Comparison of ENCODE assay signal across 11 cellular contexts in the genomic region with DNA sequence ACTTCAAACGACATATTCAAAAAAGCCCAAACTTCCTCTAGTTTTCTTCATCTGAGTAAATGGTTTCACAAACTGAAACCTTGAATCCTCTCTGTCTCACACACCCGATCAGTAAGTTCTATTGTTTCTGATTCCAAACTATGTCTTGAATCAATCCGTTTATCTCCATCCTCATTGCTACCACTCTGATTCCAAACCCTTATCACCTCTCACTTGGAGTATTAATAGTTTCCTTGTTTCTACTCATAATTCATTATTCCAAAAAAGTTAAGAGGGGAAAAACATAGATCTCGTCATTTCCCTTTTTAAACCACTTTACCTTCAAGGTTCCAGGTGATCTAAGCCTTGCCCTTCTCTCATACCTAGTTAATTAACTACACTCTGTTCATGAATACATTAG. TPM values are rescaled to one million over a fixed set of nuclear protein-coding genes. Genes with fewer than 3 reads are reported as not detected.
DNase-seq lines count a peak whose midpoint lies in the region; ATAC-seq, FAIRE-seq and TF ChIP-seq lines count a peak whose summit lies in the region.
"Had no signal": no experiment of that assay in that cellular context is flagged by ENCODE, and none has a peak within 500 bp of the region (broad histone marks: within the 10 kb centered on the region; RNA-seq: fewer than 3 reads in every experiment).

No MANE protein-coding gene starts in this region.

- H3K4me3 Mint-ChIP-seq in Caco-2 (ENCODE audit: unreplicated experiment), result peak overlapping the region; percentile 100
- H3K4me3 Mint-ChIP-seq in activated CD8-positive, alpha-beta T cell treated with anti-CD3 and anti-CD28 coated beads, Interleukin-2, amount 10 ng/mL, durations not matched to agents 7 days and 5 days, result peak overlapping the region; percentile 80
- peak overlapping the region; percentile 100 for H3K4me3 Mint-ChIP-seq in natural killer cell

- TF ChIP-seq RAD21 in HCT116 (IDR thresholded peaks at IDR 0.05; ENCODE audit: low read depth), result no peak

- H3K27ac Mint-ChIP-seq in Caco-2 (ENCODE audit: unreplicated experiment) (no peak overlapping the region), natural killer cell (no peak overlapping the region)
- H3K27ac Mint-ChIP-seq in activated CD8-positive, alpha-beta T cell treated with anti-CD3 and anti-CD28 coated beads, Interleukin-2, amount 10 ng/mL, durations not matched to agents 7 days and 5 days, result peak overlapping the region; percentile 85

- H3K9me3 Mint-ChIP-seq in Caco-2 (ENCODE audit: unreplicated experiment) (no peaks in the 10 kb centered on the region), natural killer cell (no peaks in the 10 kb centered on the region)
- H3K9me3 Mint-ChIP-seq in activated CD8-positive, alpha-beta T cell treated with anti-CD3 and anti-CD28 coated beads, Interleukin-2, amount 10 ng/mL, durations not matched to agents 7 days and 5 days (ENCODE audit: insufficient read depth), result no peaks in the 10 kb centered on the region

- H3K4me1 ChIP-seq in Caco-2, result peaks cover 6% of the 10 kb centered on the region
- peaks cover 4 to 12% of the 10 kb centered on the region in 2 experiments; a peak in 3 of 4 replicates for H3K4me1 ChIP-seq in HCT116 (ENCODE audit: control insufficient read depth in 1 of 2, insufficient read depth in 2 of 2, low read length in 2 of 2)
- H3K4me1 ChIP-seq in lower lobe of right lung, result peaks cover 18% of the 10 kb centered on the region

- no peaks in the 10 kb centered on the region for H3K27me3 Mint-ChIP-seq in Caco-2 (ENCODE audit: insufficient read depth, unreplicated experiment)
- no peaks in the 10 kb centered on the region for H3K27me3 Mint-ChIP-seq in activated CD8-positive, alpha-beta T cell treated with anti-CD3 and anti-CD28 coated beads, Interleukin-2, amount 10 ng/mL, durations not matched to agents 7 days and 5 days (ENCODE audit: low read depth)
- H3K27me3 Mint-ChIP-seq in natural killer cell (ENCODE audit: low read depth in 2 of 2), result no peaks in the 10 kb centered on the region

- H4K20me1 ChIP-seq in HCT116 (ENCODE audit: insufficient read depth), result no peaks in the 10 kb centered on the region

- POLR2A ChIA-PET in Caco-2 (lab: Charles Lee) (no interaction called here), HCT116 (lab: Charles Lee) (no interaction called here)
- POLR2A ChIA-PET in activated CD8-positive, alpha-beta T cell treated with anti-CD3 and anti-CD28 coated beads, Interleukin-2, amount 10 ng/mL, durations not matched to agents 7 days and 5 days (lab: Charles Lee), result interaction anchor here (0.6 to 2.2 kb wide), 5 partner anchors 95 to 301 kb away, joined by 3 to 26 read pairs (median 3); partner anchors contain the start of genes F5 and SCYL3

- RAD21 ChIA-PET in HCT116 (lab: Charles Lee; ENCODE audit: low non-redundant PET in 1 of 2, low total read pairs in 2 of 2, uncharacterized antibody in 2 of 2, unreplicated experiment in 2 of 2), result no interaction called here

- H3K36me3 Mint-ChIP-seq in Caco-2 (ENCODE audit: insufficient read depth, unreplicated experiment) (peaks cover 15% of the 10 kb centered on the region), natural killer cell (no peaks in the 10 kb centered on the region)
- peaks cover 58% of the 10 kb centered on the region for H3K36me3 Mint-ChIP-seq in activated CD8-positive, alpha-beta T cell treated with anti-CD3 and anti-CD28 coated beads, Interleukin-2, amount 10 ng/mL, durations not matched to agents 7 days and 5 days (ENCODE audit: low read depth)

- ATAC-seq in HCT116 (no peak), natural killer cell (no peak), GM19397 (IDR thresholded peaks at IDR 0.05; ENCODE audit: unreplicated experiment) (no peak), lower lobe of right lung (no peak)
- ATAC-seq in activated CD8-positive, alpha-beta T cell treated with anti-CD3 and anti-CD28 coated beads, Interleukin-2, amount 10 ng/mL, durations not matched to agents 7 days and 5 days, result no peak
- ATAC-seq: left ventricle myocardium superior, upper lobe of right lung had no signal

- H3K4me3 ChIP-seq in Caco-2 (ENCODE audit: low read depth, low read length) (no peak overlapping the region), HCT116 (replicated peaks in 1 of 2; ENCODE audit: low read depth in 1 of 2, low read length in 2 of 2) (peak overlapping the region in 1 of 2 experiments; percentile 79; a peak in 1 of 4 replicates), lower lobe of right lung (no peak overlapping the region)
- H3K4me3 ChIP-seq: upper lobe of right lung had no signal

- peaks cover 6% of the 10 kb centered on the region for H3K4me1 Mint-ChIP-seq in Caco-2 (ENCODE audit: low read depth, unreplicated experiment)
- H3K4me1 Mint-ChIP-seq in activated CD8-positive, alpha-beta T cell treated with anti-CD3 and anti-CD28 coated beads, Interleukin-2, amount 10 ng/mL, durations not matched to agents 7 days and 5 days (ENCODE audit: low read depth), result peaks cover 57% of the 10 kb centered on the region
- peaks cover 35 to 44% of the 10 kb centered on the region in 2 donors for H3K4me1 Mint-ChIP-seq in natural killer cell

- H3K9me3 ChIP-seq in Caco-2, result no peaks in the 10 kb centered on the region
- H3K9me3 ChIP-seq in HCT116 (ENCODE audit: control insufficient read depth in 1 of 2, insufficient read depth in 1 of 2, low read depth in 1 of 2, low read length in 2 of 2), result no peaks in the 10 kb centered on the region
- H3K9me3 ChIP-seq in lower lobe of right lung, result no peaks in the 10 kb centered on the region
- H3K9me3 ChIP-seq: upper lobe of right lung had no signal

- no peak overlapping the region for H2AFZ ChIP-seq in HCT116 (ENCODE audit: low read depth, low read length, poor library complexity, severe bottlenecking)

- H3K4me2 ChIP-seq in HCT116 (ENCODE audit: low read length), result peak overlapping the region; percentile 87; the same call in 1 of the 2 replicates

- no peaks in the 10 kb centered on the region for H3K36me3 ChIP-seq in Caco-2 (ENCODE audit: control insufficient read depth, insufficient read depth, low read length)
- peaks cover 0 to 5% of the 10 kb centered on the region in 2 experiments; a peak in 1 of 4 replicates for H3K36me3 ChIP-seq in HCT116 (ENCODE audit: control insufficient read depth in 1 of 2, insufficient read depth in 2 of 2, low read length in 2 of 2)
- H3K36me3 ChIP-seq in lower lobe of right lung, result no peaks in the 10 kb centered on the region

- H3K9me2 ChIP-seq in HCT116 (ENCODE audit: insufficient read depth), result no peaks in the 10 kb centered on the region

- no peak for DNase-seq in Caco-2
- no peak for DNase-seq in HCT116 (ENCODE audit: low read depth, low spot score)
- DNase-seq in activated CD8-positive, alpha-beta T cell treated with anti-CD3 and anti-CD28 coated beads, Interleukin-2, amount 10 ng/mL, durations not matched to agents 7 days and 5 days, result no peak
- no peak for DNase-seq in natural killer cell
- DNase-seq in NCI-H510A (lab: John Stamatoyannopoulos, UW), result no peak
- DNase-seq in GM12891 (ENCODE audit: insufficient read length, low spot score), result no peak
- DNase-seq in lower lobe of right lung, result no peak
- DNase-seq: left ventricle myocardium superior, upper lobe of right lung had no signal

- intact Hi-C loops in Caco-2 (cut with micrococcal nuclease; ENCODE audit: unreplicated experiment), result no loop called here
- intact Hi-C loops in HCT116 (cut with micrococcal nuclease), result no loop called here
- intact Hi-C loops in natural killer cell (cut with micrococcal nuclease), result no loop called here
- intact Hi-C loops in lower lobe of right lung (cut with DNase I), result no loop called here

- TF ChIP-seq CTCF in Caco-2 (IDR thresholded peaks at IDR 0.05; ENCODE audit: insufficient read depth in 1 of 2, low read depth in 1 of 2, low read length in 1 of 2, severe bottlenecking in 1 of 2, unreplicated experiment in 1 of 2), result no peak
- TF ChIP-seq CTCF in HCT116 (IDR thresholded peaks at IDR 0.05 in 2 of 3, conservative IDR thresholded peaks at IDR 0.05 in 1 of 3; ENCODE audit: borderline replicate concordance in 1 of 3, insufficient read depth in 1 of 3, low read depth in 2 of 3, low read length in 2 of 3), result no peak
- TF ChIP-seq CTCF in natural killer cell (IDR thresholded peaks at IDR 0.05), result no peak
- no peak for TF ChIP-seq CTCF in lower lobe of right lung (IDR thresholded peaks at IDR 0.05)

- FAIRE-seq in GM12891 (lab: Jason Lieb, UNC), result no peak
- FAIRE-seq: RCC 7860 had no signal

- peaks cover 53% of the 10 kb centered on the region for H3K79me2 ChIP-seq in HCT116 (ENCODE audit: insufficient read depth, low read length)

- no peaks in the 10 kb centered on the region for H3K27me3 ChIP-seq in Caco-2 (replicated peaks; ENCODE audit: control insufficient read depth, insufficient read depth, low read length)
- no peaks in the 10 kb centered on the region for H3K27me3 ChIP-seq in HCT116 (ENCODE audit: insufficient read depth, low read length)
- H3K27me3 ChIP-seq in lower lobe of right lung (ENCODE audit: low read depth), result no peaks in the 10 kb centered on the region
- H3K27me3 ChIP-seq: upper lobe of right lung had no signal

- TF ChIP-seq POLR2A in HCT116 (IDR thresholded peaks at IDR 0.05; ENCODE audit: borderline replicate concordance, extremely low read depth, insufficient read depth, insufficient read length), result no peak
- TF ChIP-seq POLR2A in GM12891 (IDR thresholded peaks at IDR 0.05; ENCODE audit: low read depth, low read length), result no peak

- H3K27ac ChIP-seq in HCT116 (ENCODE audit: low read depth, low read length) (no peak overlapping the region), lower lobe of right lung (no peak overlapping the region)
- H3K27ac ChIP-seq: upper lobe of right lung had no signal

- CTCF ChIA-PET in Caco-2 (lab: Charles Lee), result no interaction called here
- CTCF ChIA-PET in HCT116 (lab: Charles Lee), result interaction anchor here (1.1 kb wide), 1 partner anchor 13 kb away, joined by 3 read pairs; no protein-coding TSS in a partner anchor
- CTCF ChIA-PET in activated CD8-positive, alpha-beta T cell treated with anti-CD3 and anti-CD28 coated beads, Interleukin-2, amount 10 ng/mL, durations not matched to agents 7 days and 5 days (lab: Charles Lee), result interaction anchor here (3.2 to 4.3 kb wide), 3 partner anchors 13 to 210 kb away, joined by 19 to 25 read pairs (median 20); partner anchors contain the start of gene F5

- no TSS peak for BruUV-seq in Caco-2 (replicated peaks; lab: Mats Ljungman, UMichigan)
- no TSS peak for BruUV-seq in HCT116 (replicated peaks; lab: Mats Ljungman, UMichigan)

- H3K9ac ChIP-seq in HCT116 (ENCODE audit: low read length), result no peak overlapping the region

TF ChIP-seq in GM12891, 5 proteins besides CTCF, POLR2A, EP300 and RAD21 (continues in another document):
- TF ChIP-seq POLR2AphosphoS5 (IDR thresholded peaks at IDR 0.05; ENCODE audit: low read depth, low read length) (no peak), POU2F2 (IDR thresholded peaks at IDR 0.05; ENCODE audit: low read depth, low read length) (no peak), TAF1 (IDR thresholded peaks at IDR 0.05; ENCODE audit: low read depth, low read length) (no peak), SPI1 (IDR thresholded peaks at IDR 0.05; ENCODE audit: low read depth, low read length) (no peak)

RNA-seq across cellular contexts. Expression of gene METTL18, which starts 1.7 kb away (rescaled TPM):
- 6.9 and 7.9 TPM in 2 replicates for total RNA-seq in Caco-2 (2022)
- total RNA-seq in HCT116 (2021; ENCODE audit: unreplicated experiment), result 7.4 TPM
- 2.3 and 4.3 TPM in 2 replicates for polyA plus RNA-seq in HCT116 (2012)
- 10 to 100 TPM in 1 of 2 experiments, 1 to 10 TPM in 1; 9.8 to 10.2 TPM for total RNA-seq in activated CD8-positive, alpha-beta T cell treated with anti-CD3 and anti-CD28 coated beads, Interleukin-2, amount 10 ng/mL, durations not matched to agents 7 days and 5 days
- total RNA-seq in natural killer cell, result 1 to 10 TPM; 4.9 to 10.0 (median 7.2) TPM
- 8.9 TPM for polyA plus RNA-seq in GM12891 (2012; ENCODE audit: low read depth, missing spikeins)
- total RNA-seq in lower lobe of right lung, result 8.3 TPM
